9 cellular contexts compared by ENCODE assay signal in the genomic region with DNA sequence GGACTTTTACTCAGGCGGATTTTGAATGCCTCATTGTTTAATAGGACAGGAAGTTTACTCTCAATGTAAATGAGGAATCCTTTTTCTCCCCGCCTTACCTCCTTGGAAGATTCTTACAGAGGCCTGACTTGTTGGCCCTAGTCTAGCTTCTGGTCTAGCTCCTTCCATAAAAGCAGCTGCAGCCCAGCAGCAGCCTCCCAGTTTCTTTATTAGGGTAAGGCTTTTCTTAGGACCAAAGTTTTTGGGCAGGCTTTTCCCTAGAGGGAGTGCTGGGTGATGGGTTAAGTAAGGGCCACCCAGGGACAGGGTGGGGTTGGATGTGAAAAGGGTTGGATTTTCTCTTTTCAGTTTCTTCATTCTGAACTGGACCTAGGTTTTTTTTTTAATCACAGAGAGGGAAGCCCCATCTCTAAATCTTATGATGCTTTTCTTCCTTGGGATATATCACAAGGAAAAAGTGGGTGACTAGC. TPM values are rescaled to one million over a fixed set of nuclear protein-coding genes. Genes with fewer than 3 reads are reported as not detected.
DNase-seq lines count a peak whose midpoint lies in the region; ATAC-seq, FAIRE-seq and TF ChIP-seq lines count a peak whose summit lies in the region.
"Had no signal": no experiment of that assay in that cellular context is flagged by ENCODE, and none has a peak within 500 bp of the region (broad histone marks: within the 10 kb centered on the region; RNA-seq: fewer than 3 reads in every experiment).

No MANE protein-coding gene starts in this region.

- WGBS in heart left ventricle, 4 donors: 12 to 39% (median 35%) methylated on average over 2 of the region's 2 CpGs
- 0% methylated on average over 2 of the region's 2 CpGs for WGBS in GM12878 (ENCODE audit: insufficient coverage, insufficient replicate concordance, low lambda C conversion rate, missing lambda C conversion rate)
- 13 to 18% methylated on average over 2 of the region's 2 CpGs for WGBS in lung, 2 donors

- peak overlapping the region; percentile 29 to 88 (median 72) for H3K27ac ChIP-seq in heart left ventricle
- H3K27ac ChIP-seq in GM12878 (ENCODE audit: control insufficient read depth, insufficient read depth): peak overlapping the region; percentile 63
- peak overlapping the region; percentile 79 to 88 for H3K27ac ChIP-seq in lung (ENCODE audit: low read depth in 1 of 2, low read length in 1 of 2)
- H3K27ac ChIP-seq in upper lobe of right lung: peak overlapping the region; percentile 78

- no peak for ATAC-seq in heart left ventricle
- no peak for ATAC-seq in Right ventricle myocardium superior (ENCODE audit: poor library complexity)
- no peak for ATAC-seq in GM12878
- ATAC-seq in lung (ENCODE audit: insufficient read depth, low FRiP score): no peak
- no peak for ATAC-seq in upper lobe of right lung
- no peak for ATAC-seq in HG02885 (IDR thresholded peaks at IDR 0.05; ENCODE audit: poor library complexity, unreplicated experiment)

- TF ChIP-seq RAD21 in GM12878 (IDR thresholded peaks at IDR 0.05; ENCODE audit: insufficient read depth, low read depth, low read length): no peak

- TSS peak; percentile 80 for BruUV-seq in GM12878 (replicated peaks; lab: Mats Ljungman, UMichigan)

- CTCF ChIA-PET in GM12878 (lab: Yijun Ruan, JAX): no interaction called here

- H3K36me3 ChIP-seq in heart left ventricle (no peaks in the 10 kb centered on the region), GM12878 (ENCODE audit: control insufficient read depth in 2 of 2, insufficient read depth in 2 of 2, low read length in 1 of 2) (no peaks in the 10 kb centered on the region), lung (ENCODE audit: control insufficient read depth in 2 of 2, insufficient read depth in 2 of 2, low read length in 2 of 2) (no peaks in the 10 kb centered on the region), upper lobe of right lung (no peaks in the 10 kb centered on the region)

- peaks cover 0 to 55% (median 16%) of the 10 kb centered on the region in 12 donors for H3K4me1 ChIP-seq in heart left ventricle
- H3K4me1 ChIP-seq in GM12878 (ENCODE audit: control insufficient read depth, insufficient read depth, low read length): peaks cover 18% of the 10 kb centered on the region
- peaks cover 5 to 6% of the 10 kb centered on the region in 2 donors for H3K4me1 ChIP-seq in lung (ENCODE audit: control insufficient read depth in 2 of 2, insufficient read depth in 2 of 2, low read length in 2 of 2)
- H3K4me1 ChIP-seq in upper lobe of right lung: peaks cover 33% of the 10 kb centered on the region

- peak overlapping the region; percentile 25; the same call in 1 of the 2 replicates for H3K9ac ChIP-seq in GM12878 (ENCODE audit: control insufficient read depth, insufficient read depth, low read length)

- POLR2A ChIA-PET in GM12878 (lab: Charles Lee): interaction anchor here (1.4 kb wide), 1 partner anchor 129 kb away, joined by 4 read pairs; no protein-coding TSS in a partner anchor

- FAIRE-seq in GM12878 (lab: Jason Lieb, UNC): no peak

- SMC1A ChIA-PET in GM12878 (lab: Charles Lee; ENCODE audit: uncharacterized antibody, unreplicated experiment): interaction anchor here (0.9 kb wide), 1 partner anchor 15 kb away, joined by 4 read pairs; no protein-coding TSS in a partner anchor

- H3K9me3 ChIP-seq in heart left ventricle (no peaks in the 10 kb centered on the region), GM12878 (replicated peaks; ENCODE audit: control insufficient read depth, insufficient read depth, low read length) (no peaks in the 10 kb centered on the region), lung (ENCODE audit: control insufficient read depth in 2 of 2, insufficient read depth in 1 of 2, low read length in 1 of 2) (no peaks in the 10 kb centered on the region), upper lobe of right lung (no peaks in the 10 kb centered on the region)

- no peak for TF ChIP-seq POLR2A in heart left ventricle (IDR thresholded peaks at IDR 0.05)
- no peak for TF ChIP-seq POLR2A in GM12878 (IDR thresholded peaks at IDR 0.05; ENCODE audit: low read depth, low read length)

- no peaks in the 10 kb centered on the region for H4K20me1 ChIP-seq in GM12878 (ENCODE audit: control insufficient read depth, insufficient read depth)

- intact Hi-C loops in heart left ventricle (cut with DNase I) (no loop called here), Right ventricle myocardium superior (cut with DNase I) (no loop called here), GM12878 (cut with micrococcal nuclease; ENCODE audit: unreplicated experiment) (no loop called here), upper lobe of right lung (cut with DNase I) (no loop called here)

- in situ Hi-C loops in GM12878 (cut with MboI): no loop called here

- RAD21 ChIA-PET in GM12878 (lab: Charles Lee; ENCODE audit: unreplicated experiment): interaction anchor here (0.8 kb wide), 1 partner anchor 28 kb away, joined by 3 read pairs; no protein-coding TSS in a partner anchor

- H3K4me2 ChIP-seq in GM12878 (ENCODE audit: control insufficient read depth, insufficient read depth): peak overlapping the region; percentile 44

- DNase-seq in heart left ventricle (no peak), Right ventricle myocardium superior (no peak), GM12878 (ENCODE audit: low read depth, low spot score) (no peak), lung (ENCODE audit: low spot score) (no peak), upper lobe of right lung (no peak), SIG-M5 (lab: John Stamatoyannopoulos, UW) (no peak)
- DNase-seq in activated CD4-positive, alpha-beta T cell treated with anti-CD3 and anti-CD28 coated beads for 1 hour: no peak
- DNase-seq: COR-L47 had no signal

- no peak overlapping the region for H3K4me3 ChIP-seq in heart left ventricle
- H3K4me3 ChIP-seq in GM12878: no peak overlapping the region
- H3K4me3 ChIP-seq in lung: no peak overlapping the region
- no peak overlapping the region for H3K4me3 ChIP-seq in upper lobe of right lung

- H3K79me2 ChIP-seq in GM12878 (ENCODE audit: control insufficient read depth, insufficient read depth, low read length): no peaks in the 10 kb centered on the region

- no peak for TF ChIP-seq CTCF in heart left ventricle (IDR thresholded peaks at IDR 0.05)
- TF ChIP-seq CTCF in GM12878 (IDR thresholded peaks at IDR 0.05 in 2 of 3, conservative IDR thresholded peaks at IDR 0.05 in 1 of 3; ENCODE audit: control insufficient read depth in 2 of 3, extremely low read depth in 1 of 3, insufficient read depth in 1 of 3, low read depth in 3 of 3, low read length in 3 of 3): no peak
- TF ChIP-seq CTCF in lung (IDR thresholded peaks at IDR 0.05; ENCODE audit: control extremely low read depth, extremely low read depth): no peak
- no peak for TF ChIP-seq CTCF in upper lobe of right lung (IDR thresholded peaks at IDR 0.05)

- H2AFZ ChIP-seq in GM12878 (ENCODE audit: control insufficient read depth, low read depth, low read length): peak overlapping the region; percentile 73

- TF ChIP-seq EP300 in GM12878 (IDR thresholded peaks at IDR 0.05; ENCODE audit: borderline replicate concordance in 1 of 2, control insufficient read depth in 1 of 2, low read depth in 2 of 2, low read length in 2 of 2): no peak

- H3K27me3 ChIP-seq in heart left ventricle (peaks cover 0 to 47% (median 7%) of the 10 kb centered on the region in 9 donors), GM12878 (replicated peaks in 1 of 2; ENCODE audit: control insufficient read depth in 2 of 2, insufficient read depth in 2 of 2, low read length in 1 of 2) (no peaks in the 10 kb centered on the region), lung (ENCODE audit: control insufficient read depth, insufficient read depth) (no peaks in the 10 kb centered on the region), upper lobe of right lung (no peaks in the 10 kb centered on the region)

TF ChIP-seq in GM12878, 131 proteins besides CTCF, POLR2A, EP300 and RAD21 (continues in another document):
- no peak for TF ChIP-seq SREBF1 (IDR thresholded peaks at IDR 0.05; ENCODE audit: low read length)

RNA-seq across cellular contexts. Expression of a gene that starts 49.7 kb away (rescaled TPM):
- total RNA-seq in heart left ventricle: 10 to 100 TPM in 1 of 9 donors, 1 to 10 TPM in 1, under 1 TPM in 6, not detected in 1; 0.12 to 11.6 (median 0.70) TPM
- under 1 TPM; 0.46 to 0.78 TPM for polyA plus RNA-seq in heart left ventricle
- total RNA-seq in Right ventricle myocardium superior: 0.54 TPM
- 0.73 and 0.75 TPM in 2 replicates for total RNA-seq in GM12878 (2013; cell fraction: nucleolus; rRNA removed)
- 0.98 and 1.0 TPM in 2 replicates for total RNA-seq in GM12878 (2014; rRNA removed)
- 0.63 and 0.83 TPM in 2 replicates for total RNA-seq in GM12878 (2014; rRNA removed; fragmentation: Illumina TruSeq; extraction: Trizol)
- 1.9 and 2.3 TPM in 2 replicates for total RNA-seq in GM12878 (2021)
- 0.59 TPM for polyA plus RNA-seq in GM12878 (2011; ENCODE audit: low read depth)
- 1.9 and 3.4 TPM in 2 replicates for polyA plus RNA-seq in GM12878 (2011; rRNA removed)
- polyA plus RNA-seq in GM12878 (2011; cell fraction: cytosol; rRNA removed): 2.7 and 4.2 TPM in 2 replicates
- polyA plus RNA-seq in GM12878 (2011; cell fraction: nucleus; rRNA removed): 15.3 and 18.3 TPM in 2 replicates
- 0.90 and 1.6 TPM in 2 replicates for polyA plus RNA-seq in GM12878 (2012)
- polyA plus RNA-seq in GM12878 (2014; fragmentation: Illumina TruSeq; extraction: Trizol): 0.49 and 0.84 TPM in 2 replicates
- polyA plus RNA-seq in GM12878 (2014; fragmentation: Nextera tagmentation; extraction: Ambion mirVana): under 1 TPM; 0.05 to 0.09 TPM
- 1.6 and 2.4 TPM in 2 replicates for polyA plus RNA-seq in GM12878 (2014; rRNA removed)
- polyA plus RNA-seq in GM12878 (2016; fragmentation: Nextera tagmentation; extraction: Ambion mirVana): 1 to 10 TPM in 1 of 2 experiments, under 1 TPM in 1; 0.92 to 1.3 TPM
- 5.6 and 7.5 TPM in 2 replicates for polyA minus RNA-seq in GM12878 (2011; rRNA and poly(A)+ RNA removed)
- 0.94 and 2.7 TPM in 2 replicates for polyA minus RNA-seq in GM12878 (2011; cell fraction: cytosol; rRNA and poly(A)+ RNA removed)
- polyA minus RNA-seq in GM12878 (2011; cell fraction: nucleus; rRNA and poly(A)+ RNA removed): 4.2 and 5.3 TPM in 2 replicates
- total RNA-seq in lung: 1 to 10 TPM in 1 of 2 donors, under 1 TPM in 1; 0.77 to 5.1 TPM
- 10 to 100 TPM in 1 of 2 donors, 1 to 10 TPM in 1; 5.1 to 26.1 TPM for polyA plus RNA-seq in lung
- total RNA-seq in upper lobe of right lung: 6.9 TPM
